1 cellular context compared by ENCODE assay signal in genomic region chr19:8576273-8576993, GRCh38.
TF ChIP-seq lines count a peak whose summit lies in the region.

No MANE protein-coding gene starts in this region.

TF ChIP-seq in IMR-90, 13 proteins besides CTCF, POLR2A, EP300 and RAD21 (continued from another document):
- no peak for TF ChIP-seq MXI1 (IDR thresholded peaks at IDR 0.05; ENCODE audit: borderline replicate concordance, low read depth, low read length)
- TF ChIP-seq NFE2L2 (IDR thresholded peaks at IDR 0.05; ENCODE audit: low read depth, low read length), result no peak
- TF ChIP-seq RFX5 (IDR thresholded peaks at IDR 0.05; ENCODE audit: low read depth, low read length), result no peak
- no peak for TF ChIP-seq CEBPB (IDR thresholded peaks at IDR 0.05; ENCODE audit: low read depth, low read length)
- TF ChIP-seq ELK1 (IDR thresholded peaks at IDR 0.05; ENCODE audit: borderline replicate concordance, low read depth, low read length), result no peak
- no peak for TF ChIP-seq MAFK (IDR thresholded peaks at IDR 0.05; ENCODE audit: low read depth, low read length)
